In the genomic region with DNA sequence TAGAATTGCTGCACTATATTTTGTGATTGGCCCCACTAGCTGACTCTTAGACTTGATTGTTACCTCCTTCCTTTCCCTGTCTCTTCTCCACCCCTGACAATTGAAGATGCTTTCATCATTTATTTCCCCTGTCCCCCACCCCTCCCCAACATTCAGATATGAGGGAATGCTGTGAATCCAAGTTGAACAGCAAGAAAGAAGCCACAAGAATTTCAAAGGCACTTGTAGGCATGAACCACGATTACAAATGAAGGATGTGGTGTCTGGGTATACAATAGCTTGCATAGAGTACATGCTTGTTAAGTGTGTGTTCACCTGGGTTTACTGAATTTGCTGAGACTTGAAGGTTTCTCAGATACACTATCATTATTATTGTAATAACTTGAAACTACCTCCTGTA, we compare ENCODE assay signal across 33 cellular contexts.
DNase-seq lines count a peak whose midpoint lies in the region; ATAC-seq, FAIRE-seq and TF ChIP-seq lines count a peak whose summit lies in the region.
"Had no signal": no experiment of that assay in that cellular context is flagged by ENCODE, and none has a peak within 500 bp of the region (broad histone marks: within the 10 kb centered on the region; RNA-seq: fewer than 3 reads in every experiment).

No MANE protein-coding gene starts in this region.

- H3K4me1 Mint-ChIP-seq in astrocyte (ENCODE audit: low read depth, unreplicated experiment) (peaks cover 35% of the 10 kb centered on the region), progenitor cell of endocrine pancreas (ENCODE audit: low read depth) (no peaks in the 10 kb centered on the region)
- H3K4me1 Mint-ChIP-seq: activated CD8-positive, alpha-beta memory T cell treated with anti-CD3 and anti-CD28 coated beads, Interleukin-2, amount 10 ng/mL, durations not matched to agents 7 days and 5 days; activated naive CD8-positive, alpha-beta T cell treated with anti-CD3 and anti-CD28 coated beads, Interleukin-2, amount 10 ng/mL, durations not matched to agents 7 days and 5 days; B cell; CD4-positive, alpha-beta memory T cell; mesothelial cell of epicardium; naive B cell had no signal

- H3K9me3 Mint-ChIP-seq in astrocyte (ENCODE audit: unreplicated experiment) (peaks cover 2% of the 10 kb centered on the region), progenitor cell of endocrine pancreas (ENCODE audit: low read depth) (peaks cover 6% of the 10 kb centered on the region)

- H3K27ac Mint-ChIP-seq in astrocyte (ENCODE audit: unreplicated experiment) (peak overlapping the region; percentile 84), progenitor cell of endocrine pancreas (no peak overlapping the region)
- H3K27ac Mint-ChIP-seq: activated CD8-positive, alpha-beta memory T cell treated with anti-CD3 and anti-CD28 coated beads, Interleukin-2, amount 10 ng/mL, durations not matched to agents 7 days and 5 days; activated naive CD8-positive, alpha-beta T cell treated with anti-CD3 and anti-CD28 coated beads, Interleukin-2, amount 10 ng/mL, durations not matched to agents 7 days and 5 days; B cell; CD4-positive, alpha-beta memory T cell; mesothelial cell of epicardium; naive B cell had no signal

- ATAC-seq in HG03135 (IDR thresholded peaks at IDR 0.05; ENCODE audit: unreplicated experiment) (no peak), HG02938 (IDR thresholded peaks at IDR 0.05; ENCODE audit: unreplicated experiment) (no peak)
- ATAC-seq: activated CD8-positive, alpha-beta memory T cell treated with anti-CD3 and anti-CD28 coated beads, Interleukin-2, amount 10 ng/mL, durations not matched to agents 7 days and 5 days; body of pancreas; GM12878; right lobe of liver had no signal

- in situ Hi-C loops in ACHN (cut with HindIII; ENCODE audit: low pct_ligation_motif_present, low pct_unique_long_range_greater_than_20kb, low sequenced_read_pairs): no loop called here

- H3K4me3 Mint-ChIP-seq in astrocyte (ENCODE audit: unreplicated experiment) (no peak overlapping the region), progenitor cell of endocrine pancreas (ENCODE audit: low read depth) (no peak overlapping the region)
- H3K4me3 Mint-ChIP-seq: activated CD8-positive, alpha-beta memory T cell treated with anti-CD3 and anti-CD28 coated beads, Interleukin-2, amount 10 ng/mL, durations not matched to agents 7 days and 5 days; activated naive CD8-positive, alpha-beta T cell treated with anti-CD3 and anti-CD28 coated beads, Interleukin-2, amount 10 ng/mL, durations not matched to agents 7 days and 5 days; B cell; CD4-positive, alpha-beta memory T cell; mesothelial cell of epicardium; naive B cell had no signal

- H3K27me3 Mint-ChIP-seq in astrocyte (ENCODE audit: low read depth, unreplicated experiment) (no peaks in the 10 kb centered on the region), progenitor cell of endocrine pancreas (no peaks in the 10 kb centered on the region)
- H3K27me3 Mint-ChIP-seq: activated CD8-positive, alpha-beta memory T cell treated with anti-CD3 and anti-CD28 coated beads, Interleukin-2, amount 10 ng/mL, durations not matched to agents 7 days and 5 days; activated naive CD8-positive, alpha-beta T cell treated with anti-CD3 and anti-CD28 coated beads, Interleukin-2, amount 10 ng/mL, durations not matched to agents 7 days and 5 days; CD4-positive, alpha-beta memory T cell had no signal

- TF ChIP-seq CTCF in astrocyte (IDR thresholded peaks at IDR 0.05; ENCODE audit: insufficient read depth, low read depth, low read length) (no peak), progenitor cell of endocrine pancreas (IDR thresholded peaks at IDR 0.05; ENCODE audit: unreplicated experiment) (no peak)

- H3K9me3 ChIP-seq in astrocyte (ENCODE audit: insufficient read depth, low read depth, low read length): no peaks in the 10 kb centered on the region
- H3K9me3 ChIP-seq: body of pancreas, neutrophil, right lobe of liver, stomach, thyroid gland, vagina had no signal

- H3K4me3 ChIP-seq in astrocyte (ENCODE audit: insufficient read depth, low read depth, low read length): no peak overlapping the region
- H3K4me3 ChIP-seq: body of pancreas, dorsolateral prefrontal cortex, GM12878, right lobe of liver, stomach, thyroid gland, vagina had no signal

- DNase-seq in ACHN (peak; percentile 67), HT1080 (ENCODE audit: low read depth) (peak; percentile 77), astrocyte (ENCODE audit: low read depth) (peak; percentile 90), glomerular visceral epithelial cell (ENCODE audit: extremely low spot score) (peak; percentile 82), progenitor cell of endocrine pancreas (ENCODE audit: low spot score, unreplicated experiment) (no peak), AG20443 (ENCODE audit: low spot score) (no peak)
- DNase-seq: activated CD4-positive, CD25-positive, alpha-beta regulatory T cell; activated CD8-positive, alpha-beta memory T cell treated with anti-CD3 and anti-CD28 coated beads, Interleukin-2, amount 10 ng/mL, durations not matched to agents 7 days and 5 days; activated gamma-delta T cell treated with Interleukin-2 at 50 U/mL for 16 hours; activated naive CD8-positive, alpha-beta T cell treated with anti-CD3 and anti-CD28 coated beads, Interleukin-2, amount 10 ng/mL, durations not matched to agents 7 days and 5 days; activated T-cell treated with anti-CD3 and anti-CD28 coated beads, Interleukin-2, amount 50 U/mL, for 48 hours; body of pancreas; CD4-positive, alpha-beta memory T cell; dorsolateral prefrontal cortex; glutamatergic neuron; naive B cell; NCI-H1048; NCI-H446; NCI-H774; right lobe of liver; stimulated activated CD4-positive, alpha-beta T cell treated with anti-CD3 and anti-CD28 coated beads, Interleukin-2, amount 100 ng/mL, for 48 hours; stomach; thyroid gland had no signal

- no peaks in the 10 kb centered on the region for H3K27me3 ChIP-seq in astrocyte (ENCODE audit: insufficient read depth, low read length)
- H3K27me3 ChIP-seq: body of pancreas, neutrophil, right lobe of liver, stomach, thyroid gland, vagina had no signal

- H3K4me2 ChIP-seq in astrocyte (ENCODE audit: low read length): peak overlapping the region; percentile 47

- no peaks in the 10 kb centered on the region for H3K36me3 ChIP-seq in astrocyte (ENCODE audit: insufficient read depth, low read length)
- H3K36me3 ChIP-seq: neutrophil, right lobe of liver, stomach, thyroid gland, vagina had no signal

- H2AFZ ChIP-seq in astrocyte (ENCODE audit: low read depth, low read length): no peak overlapping the region

- H3K27ac ChIP-seq in astrocyte (ENCODE audit: low read depth, low read length): peak overlapping the region; percentile 42
- H3K27ac ChIP-seq: body of pancreas, dorsolateral prefrontal cortex, neutrophil, right lobe of liver, stomach, thyroid gland, vagina had no signal

- H4K20me1 ChIP-seq in astrocyte (ENCODE audit: insufficient read depth, low read length): no peaks in the 10 kb centered on the region

- peak; percentile 69 for FAIRE-seq in astrocyte (lab: Jason Lieb, UNC)
- FAIRE-seq: A204.1, GM12878, H1, islet of Langerhans had no signal

- H3K36me3 Mint-ChIP-seq in astrocyte (ENCODE audit: low read depth, unreplicated experiment) (peaks cover 2% of the 10 kb centered on the region), progenitor cell of endocrine pancreas (ENCODE audit: insufficient read depth) (no peaks in the 10 kb centered on the region)
- H3K36me3 Mint-ChIP-seq: activated CD8-positive, alpha-beta memory T cell treated with anti-CD3 and anti-CD28 coated beads, Interleukin-2, amount 10 ng/mL, durations not matched to agents 7 days and 5 days; activated naive CD8-positive, alpha-beta T cell treated with anti-CD3 and anti-CD28 coated beads, Interleukin-2, amount 10 ng/mL, durations not matched to agents 7 days and 5 days; CD4-positive, alpha-beta memory T cell; mesothelial cell of epicardium had no signal

- no peaks in the 10 kb centered on the region for H3K79me2 ChIP-seq in astrocyte (ENCODE audit: insufficient read depth, low read length)

- H3K9ac ChIP-seq in astrocyte (ENCODE audit: low read length): no peak overlapping the region

- peaks cover 19% of the 10 kb centered on the region for H3K4me1 ChIP-seq in astrocyte (ENCODE audit: insufficient read depth, low read length)
- H3K4me1 ChIP-seq: body of pancreas, right lobe of liver, stomach, thyroid gland, vagina had no signal

Comparison
In these comparisons a context has a peak if more than half of its experiments do, and no peak if none do; other contexts are left out.
1. DNase-seq: peak in ACHN (single experiment), HT1080 (single experiment), astrocyte (single experiment) and glomerular visceral epithelial cell (single experiment); none in progenitor cell of endocrine pancreas (single experiment) and AG20443 (single experiment).